In the genomic region with DNA sequence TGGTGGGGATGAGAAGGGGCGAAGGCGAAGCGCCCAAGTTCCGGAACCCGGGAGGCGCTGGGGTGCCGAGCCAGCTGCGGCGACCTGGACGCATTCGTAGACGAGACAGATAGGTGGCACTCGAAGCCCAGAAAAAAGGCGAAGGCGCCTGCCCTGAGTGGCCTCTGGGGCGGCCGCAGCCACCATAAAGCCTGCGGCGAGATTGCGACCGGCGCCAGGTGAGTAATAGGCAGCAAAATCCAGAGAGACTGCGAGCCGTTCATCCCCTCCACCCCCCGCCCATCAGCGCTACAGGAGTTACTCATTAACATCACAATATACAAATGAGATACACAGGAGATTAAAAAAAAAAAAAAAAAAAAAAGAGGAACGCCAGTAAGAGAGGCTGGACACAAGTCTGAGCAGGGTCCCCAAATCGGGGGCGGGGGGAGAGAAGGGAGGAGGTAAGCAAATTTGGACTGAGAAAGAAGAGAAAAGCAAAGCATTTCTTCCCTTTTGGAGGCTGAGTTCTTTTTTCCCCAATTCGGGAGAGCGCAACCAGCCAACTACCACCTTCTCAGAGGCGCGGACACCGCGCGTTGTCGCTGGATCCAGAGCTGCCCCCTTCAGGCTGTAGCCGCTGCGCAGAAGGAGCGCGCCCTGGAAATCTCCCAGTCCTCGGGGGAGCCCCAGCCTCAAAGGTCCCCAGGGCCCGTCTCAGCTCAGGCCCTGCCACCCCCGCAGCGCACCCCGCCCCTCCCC, we compare ENCODE assay signal across 1 cellular context.
A peak's percentile ranks its signal among the peaks of the same experiment; 100 is the strongest.
TF ChIP-seq lines count a peak whose summit lies in the region.

No MANE protein-coding gene starts in this region.

TF ChIP-seq in HepG2, 621 proteins besides CTCF, POLR2A, EP300 and RAD21 (continued from another document and continues in another):
- TF ChIP-seq, protein P1, sequence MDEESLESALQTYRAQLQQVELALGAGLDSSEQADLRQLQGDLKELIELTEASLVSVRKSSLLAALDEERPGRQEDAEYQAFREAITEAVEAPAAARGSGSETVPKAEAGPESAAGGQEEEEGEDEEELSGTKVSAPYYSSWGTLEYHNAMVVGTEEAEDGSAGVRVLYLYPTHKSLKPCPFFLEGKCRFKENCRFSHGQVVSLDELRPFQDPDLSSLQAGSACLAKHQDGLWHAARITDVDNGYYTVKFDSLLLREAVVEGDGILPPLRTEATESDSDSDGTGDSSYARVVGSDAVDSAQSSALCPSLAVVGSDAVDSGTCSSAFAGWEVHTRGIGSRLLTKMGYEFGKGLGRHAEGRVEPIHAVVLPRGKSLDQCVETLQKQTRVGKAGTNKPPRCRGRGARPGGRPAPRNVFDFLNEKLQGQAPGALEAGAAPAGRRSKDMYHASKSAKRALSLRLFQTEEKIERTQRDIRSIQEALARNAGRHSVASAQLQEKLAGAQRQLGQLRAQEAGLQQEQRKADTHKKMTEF (CRISPR knock-in tag; IDR thresholded peaks at IDR 0.05) = peak; percentile 61
- TF ChIP-seq, protein P2, sequence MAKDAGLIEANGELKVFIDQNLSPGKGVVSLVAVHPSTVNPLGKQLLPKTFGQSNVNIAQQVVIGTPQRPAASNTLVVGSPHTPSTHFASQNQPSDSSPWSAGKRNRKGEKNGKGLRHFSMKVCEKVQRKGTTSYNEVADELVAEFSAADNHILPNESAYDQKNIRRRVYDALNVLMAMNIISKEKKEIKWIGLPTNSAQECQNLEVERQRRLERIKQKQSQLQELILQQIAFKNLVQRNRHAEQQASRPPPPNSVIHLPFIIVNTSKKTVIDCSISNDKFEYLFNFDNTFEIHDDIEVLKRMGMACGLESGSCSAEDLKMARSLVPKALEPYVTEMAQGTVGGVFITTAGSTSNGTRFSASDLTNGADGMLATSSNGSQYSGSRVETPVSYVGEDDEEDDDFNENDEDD (CRISPR knock-in tag; IDR thresholded peaks at IDR 0.05; ENCODE audit: borderline replicate concordance) = no peak; the same call in 1 of the 2 replicates
- TF ChIP-seq MYC (CRISPR knock-in tag; IDR thresholded peaks at IDR 0.05; ENCODE audit: borderline replicate concordance) (peak; percentile 26; the same call in 1 of the 2 replicates), REXO4 (CRISPR knock-in tag; IDR thresholded peaks at IDR 0.05; ENCODE audit: borderline replicate concordance) (no peak), CREM (IDR thresholded peaks at IDR 0.05) (peak; percentile 56; the same call in 1 of the 2 replicates), CREM (CRISPR knock-in tag; IDR thresholded peaks at IDR 0.05) (no peak), ZNF552 (CRISPR knock-in tag; IDR thresholded peaks at IDR 0.05; ENCODE audit: borderline replicate concordance) (no peak), KLF13 (CRISPR knock-in tag; IDR thresholded peaks at IDR 0.05) (no peak), EED (CRISPR knock-in tag; IDR thresholded peaks at IDR 0.05) (no peak), ZNF251 (CRISPR knock-in tag; IDR thresholded peaks at IDR 0.05) (no peak), ATRX (CRISPR knock-in tag; IDR thresholded peaks at IDR 0.05; ENCODE audit: borderline replicate concordance) (no peak), NFYB (CRISPR knock-in tag; IDR thresholded peaks at IDR 0.05) (no peak), SKI (IDR thresholded peaks at IDR 0.05; ENCODE audit: partially characterized antibody) (peak; percentile 34), YEATS2 (CRISPR knock-in tag; IDR thresholded peaks at IDR 0.05; ENCODE audit: borderline replicate concordance) (no peak), NFIB (CRISPR knock-in tag; IDR thresholded peaks at IDR 0.05; ENCODE audit: borderline replicate concordance) (no peak), ZNF746 (CRISPR knock-in tag; IDR thresholded peaks at IDR 0.05) (no peak), MTF1 (CRISPR knock-in tag; IDR thresholded peaks at IDR 0.05) (no peak), CCDC6 (CRISPR knock-in tag; IDR thresholded peaks at IDR 0.05) (no peak), KMT2B (CRISPR knock-in tag; IDR thresholded peaks at IDR 0.05) (no peak; the same call in 1 of the 2 replicates), HES4 (CRISPR knock-in tag; IDR thresholded peaks at IDR 0.05; ENCODE audit: borderline replicate concordance) (no peak), ZNF879 (CRISPR knock-in tag; IDR thresholded peaks at IDR 0.05) (no peak), TBP (CRISPR knock-in tag; IDR thresholded peaks at IDR 0.05) (no peak), NBN (conservative IDR thresholded peaks at IDR 0.05) (no peak), ZNF431 (CRISPR knock-in tag; IDR thresholded peaks at IDR 0.05; ENCODE audit: borderline replicate concordance, low read depth) (no peak), ZNF224 (CRISPR knock-in tag; IDR thresholded peaks at IDR 0.05) (no peak), KDM1A (CRISPR knock-in tag; IDR thresholded peaks at IDR 0.05) (no peak), ZNF432 (CRISPR knock-in tag; IDR thresholded peaks at IDR 0.05; ENCODE audit: borderline replicate concordance) (no peak), IRF2 (CRISPR knock-in tag; IDR thresholded peaks at IDR 0.05) (0 out of 2 replicates have a peak, but pooled peaks have one; percentile 52), GTF2F1 (IDR thresholded peaks at IDR 0.05; ENCODE audit: low read length) (no peak), ZNF20 (CRISPR knock-in tag; IDR thresholded peaks at IDR 0.05) (no peak), MAFK (conservative IDR thresholded peaks at IDR 0.05 in 1 of 2, IDR thresholded peaks at IDR 0.05 in 1 of 2; ENCODE audit: low read length in 2 of 2) (no peak), ZNF3 (CRISPR knock-in tag; IDR thresholded peaks at IDR 0.05) (no peak), ZNF75D (CRISPR knock-in tag; IDR thresholded peaks at IDR 0.05; ENCODE audit: borderline replicate concordance) (no peak), SALL1 (CRISPR knock-in tag; IDR thresholded peaks at IDR 0.05) (peak; percentile 63), SRSF9 (IDR thresholded peaks at IDR 0.05; ENCODE audit: borderline replicate concordance, insufficient read depth, low read depth, low read length, poor library complexity, severe bottlenecking) (no peak), ZSCAN31 (CRISPR knock-in tag; IDR thresholded peaks at IDR 0.05; ENCODE audit: low read depth) (no peak; the same call in 1 of the 2 replicates), ZNF839 (CRISPR knock-in tag; IDR thresholded peaks at IDR 0.05; ENCODE audit: borderline replicate concordance) (no peak), ATAD3A (CRISPR knock-in tag; IDR thresholded peaks at IDR 0.05) (no peak)
- TF ChIP-seq, protein P3, sequence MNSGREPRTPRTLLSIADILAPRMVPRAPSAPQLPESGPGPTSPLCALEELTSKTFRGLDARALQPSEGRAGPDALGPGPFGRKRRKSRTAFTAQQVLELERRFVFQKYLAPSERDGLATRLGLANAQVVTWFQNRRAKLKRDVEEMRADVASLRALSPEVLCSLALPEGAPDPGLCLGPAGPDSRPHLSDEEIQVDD (CRISPR knock-in tag; IDR thresholded peaks at IDR 0.05; ENCODE audit: borderline replicate concordance) = no peak
- TF ChIP-seq, protein P4, sequence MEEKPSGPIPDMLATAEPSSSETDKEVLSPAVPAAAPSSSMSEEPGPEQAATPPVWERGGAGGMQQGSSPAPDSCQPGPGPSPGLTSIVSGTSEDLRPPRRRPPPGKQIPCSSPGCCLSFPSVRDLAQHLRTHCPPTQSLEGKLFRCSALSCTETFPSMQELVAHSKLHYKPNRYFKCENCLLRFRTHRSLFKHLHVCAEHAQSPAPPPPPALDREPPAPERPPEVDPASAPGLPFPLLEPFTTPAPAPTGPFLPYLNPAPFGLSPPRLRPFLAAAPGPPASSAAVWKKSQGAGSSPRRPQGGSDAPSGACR (CRISPR knock-in tag; IDR thresholded peaks at IDR 0.05) = no peak
- TF ChIP-seq, protein P5, sequence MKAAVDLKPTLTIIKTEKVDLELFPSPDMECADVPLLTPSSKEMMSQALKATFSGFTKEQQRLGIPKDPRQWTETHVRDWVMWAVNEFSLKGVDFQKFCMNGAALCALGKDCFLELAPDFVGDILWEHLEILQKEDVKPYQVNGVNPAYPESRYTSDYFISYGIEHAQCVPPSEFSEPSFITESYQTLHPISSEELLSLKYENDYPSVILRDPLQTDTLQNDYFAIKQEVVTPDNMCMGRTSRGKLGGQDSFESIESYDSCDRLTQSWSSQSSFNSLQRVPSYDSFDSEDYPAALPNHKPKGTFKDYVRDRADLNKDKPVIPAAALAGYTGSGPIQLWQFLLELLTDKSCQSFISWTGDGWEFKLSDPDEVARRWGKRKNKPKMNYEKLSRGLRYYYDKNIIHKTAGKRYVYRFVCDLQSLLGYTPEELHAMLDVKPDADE (CRISPR knock-in tag; IDR thresholded peaks at IDR 0.05) = no peak
- TF ChIP-seq, protein P6, sequence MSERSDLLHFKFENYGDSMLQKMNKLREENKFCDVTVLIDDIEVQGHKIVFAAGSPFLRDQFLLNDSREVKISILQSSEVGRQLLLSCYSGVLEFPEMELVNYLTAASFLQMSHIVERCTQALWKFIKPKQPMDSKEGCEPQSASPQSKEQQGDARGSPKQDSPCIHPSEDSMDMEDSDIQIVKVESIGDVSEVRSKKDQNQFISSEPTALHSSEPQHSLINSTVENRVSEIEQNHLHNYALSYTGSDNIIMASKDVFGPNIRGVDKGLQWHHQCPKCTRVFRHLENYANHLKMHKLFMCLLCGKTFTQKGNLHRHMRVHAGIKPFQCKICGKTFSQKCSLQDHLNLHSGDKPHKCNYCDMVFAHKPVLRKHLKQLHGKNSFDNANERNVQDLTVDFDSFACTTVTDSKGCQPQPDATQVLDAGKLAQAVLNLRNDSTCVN (CRISPR knock-in tag; IDR thresholded peaks at IDR 0.05; ENCODE audit: borderline replicate concordance) = peak; percentile 2; the same call in 1 of the 2 replicates
- TF ChIP-seq, protein P7, sequence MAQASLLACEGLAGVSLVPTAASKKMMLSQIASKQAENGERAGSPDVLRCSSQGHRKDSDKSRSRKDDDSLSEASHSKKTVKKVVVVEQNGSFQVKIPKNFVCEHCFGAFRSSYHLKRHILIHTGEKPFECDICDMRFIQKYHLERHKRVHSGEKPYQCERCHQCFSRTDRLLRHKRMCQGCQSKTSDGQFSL (CRISPR knock-in tag; IDR thresholded peaks at IDR 0.05) = no peak
- TF ChIP-seq, protein P8, sequence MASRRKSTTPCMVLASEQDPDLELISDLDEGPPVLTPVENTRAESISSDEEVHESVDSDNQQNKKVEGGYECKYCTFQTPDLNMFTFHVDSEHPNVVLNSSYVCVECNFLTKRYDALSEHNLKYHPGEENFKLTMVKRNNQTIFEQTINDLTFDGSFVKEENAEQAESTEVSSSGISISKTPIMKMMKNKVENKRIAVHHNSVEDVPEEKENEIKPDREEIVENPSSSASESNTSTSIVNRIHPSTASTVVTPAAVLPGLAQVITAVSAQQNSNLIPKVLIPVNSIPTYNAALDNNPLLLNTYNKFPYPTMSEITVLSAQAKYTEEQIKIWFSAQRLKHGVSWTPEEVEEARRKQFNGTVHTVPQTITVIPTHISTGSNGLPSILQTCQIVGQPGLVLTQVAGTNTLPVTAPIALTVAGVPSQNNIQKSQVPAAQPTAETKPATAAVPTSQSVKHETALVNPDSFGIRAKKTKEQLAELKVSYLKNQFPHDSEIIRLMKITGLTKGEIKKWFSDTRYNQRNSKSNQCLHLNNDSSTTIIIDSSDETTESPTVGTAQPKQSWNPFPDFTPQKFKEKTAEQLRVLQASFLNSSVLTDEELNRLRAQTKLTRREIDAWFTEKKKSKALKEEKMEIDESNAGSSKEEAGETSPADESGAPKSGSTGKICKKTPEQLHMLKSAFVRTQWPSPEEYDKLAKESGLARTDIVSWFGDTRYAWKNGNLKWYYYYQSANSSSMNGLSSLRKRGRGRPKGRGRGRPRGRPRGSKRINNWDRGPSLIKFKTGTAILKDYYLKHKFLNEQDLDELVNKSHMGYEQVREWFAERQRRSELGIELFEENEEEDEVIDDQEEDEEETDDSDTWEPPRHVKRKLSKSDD (CRISPR knock-in tag; IDR thresholded peaks at IDR 0.05; ENCODE audit: low read depth) = peak; percentile 45; the same call in 1 of the 2 replicates
- TF ChIP-seq, protein P9, sequence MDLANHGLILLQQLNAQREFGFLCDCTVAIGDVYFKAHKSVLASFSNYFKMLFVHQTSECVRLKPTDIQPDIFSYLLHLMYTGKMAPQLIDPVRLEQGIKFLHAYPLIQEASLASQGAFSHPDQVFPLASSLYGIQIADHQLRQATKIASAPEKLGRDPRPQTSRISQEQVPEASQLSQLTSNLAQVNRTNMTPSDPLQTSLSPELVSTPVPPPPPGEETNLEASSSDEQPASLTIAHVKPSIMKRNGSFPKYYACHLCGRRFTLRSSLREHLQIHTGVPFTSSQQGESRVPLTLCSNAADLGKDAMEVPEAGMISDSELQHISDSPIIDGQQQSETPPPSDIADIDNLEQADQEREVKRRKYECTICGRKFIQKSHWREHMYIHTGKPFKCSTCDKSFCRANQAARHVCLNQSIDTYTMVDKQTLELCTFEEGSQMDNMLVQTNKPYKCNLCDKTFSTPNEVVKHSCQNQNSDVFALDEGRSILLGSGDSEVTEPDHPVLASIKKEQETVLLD (CRISPR knock-in tag; IDR thresholded peaks at IDR 0.05; ENCODE audit: low read depth) = no peak
- TF ChIP-seq, protein P10, sequence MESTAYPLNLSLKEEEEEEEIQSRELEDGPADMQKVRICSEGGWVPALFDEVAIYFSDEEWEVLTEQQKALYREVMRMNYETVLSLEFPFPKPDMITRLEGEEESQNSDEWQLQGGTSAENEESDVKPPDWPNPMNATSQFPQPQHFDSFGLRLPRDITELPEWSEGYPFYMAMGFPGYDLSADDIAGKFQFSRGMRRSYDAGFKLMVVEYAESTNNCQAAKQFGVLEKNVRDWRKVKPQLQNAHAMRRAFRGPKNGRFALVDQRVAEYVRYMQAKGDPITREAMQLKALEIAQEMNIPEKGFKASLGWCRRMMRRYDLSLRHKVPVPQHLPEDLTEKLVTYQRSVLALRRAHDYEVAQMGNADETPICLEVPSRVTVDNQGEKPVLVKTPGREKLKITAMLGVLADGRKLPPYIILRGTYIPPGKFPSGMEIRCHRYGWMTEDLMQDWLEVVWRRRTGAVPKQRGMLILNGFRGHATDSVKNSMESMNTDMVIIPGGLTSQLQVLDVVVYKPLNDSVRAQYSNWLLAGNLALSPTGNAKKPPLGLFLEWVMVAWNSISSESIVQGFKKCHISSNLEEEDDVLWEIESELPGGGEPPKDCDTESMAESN (CRISPR knock-in tag; conservative IDR thresholded peaks at IDR 0.05) = no peak
